8 cellular contexts compared by ENCODE assay signal in the genomic region with DNA sequence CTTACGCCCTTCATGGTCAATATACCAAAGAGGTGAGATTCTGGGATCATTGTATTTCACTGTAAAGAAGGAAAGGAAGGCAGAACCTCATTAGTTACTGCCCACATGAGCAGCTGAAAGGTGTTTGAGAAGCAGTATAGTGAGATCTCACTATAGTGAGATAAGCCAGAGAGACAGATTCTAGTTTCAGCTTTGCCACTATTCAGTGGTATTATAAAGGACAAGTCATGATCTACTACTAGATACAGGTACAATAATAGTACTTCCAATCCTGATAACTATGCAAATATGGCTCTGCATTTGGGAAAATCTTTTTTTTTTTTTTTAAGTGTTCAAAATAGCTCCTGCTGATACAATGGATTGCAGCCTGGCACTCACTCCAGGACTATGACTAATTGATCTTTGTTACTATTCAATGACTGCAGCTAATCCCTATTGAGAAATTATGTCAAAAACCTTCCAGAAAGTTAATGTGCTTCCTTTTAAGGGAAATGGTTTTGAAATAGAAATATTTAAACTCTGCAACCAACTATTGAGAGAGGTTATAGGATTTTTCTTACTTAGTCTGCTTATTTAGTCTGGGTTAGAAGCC. TPM values are rescaled to one million over a fixed set of nuclear protein-coding genes. Genes with fewer than 3 reads are reported as not detected.
DNase-seq lines count a peak whose midpoint lies in the region; TF ChIP-seq lines count a peak whose summit lies in the region.

No MANE protein-coding gene starts in this region.

- H3K27ac ChIP-seq in GM23248 (peak overlapping the region; percentile 64), right atrium auricular region (peak overlapping the region; percentile 66 to 88), sigmoid colon (peak overlapping the region in 2 of 4 donors; percentile 26 to 60)

- TF ChIP-seq POLR2A in sigmoid colon (IDR thresholded peaks at IDR 0.05) = no peak

- peaks cover 35% of the 10 kb centered on the region for H3F3A ChIP-seq in GM23248 (ENCODE audit: insufficient read depth)

- H3K4me1 ChIP-seq in GM23248 (ENCODE audit: insufficient read depth) (peaks cover 28% of the 10 kb centered on the region), right atrium auricular region (peaks cover 0 to 28% of the 10 kb centered on the region in 2 donors), sigmoid colon (no peaks in the 10 kb centered on the region)

- no peak overlapping the region for H3K9ac ChIP-seq in GM23248

- no peaks in the 10 kb centered on the region for H3K9me3 ChIP-seq in GM23248 (ENCODE audit: low read depth)
- no peaks in the 10 kb centered on the region for H3K9me3 ChIP-seq in MG63
- no peaks in the 10 kb centered on the region for H3K9me3 ChIP-seq in right atrium auricular region
- no peaks in the 10 kb centered on the region for H3K9me3 ChIP-seq in sigmoid colon

- no peaks in the 10 kb centered on the region for H3K79me2 ChIP-seq in GM23248 (ENCODE audit: insufficient read depth)

- WGBS in GM23248 (ENCODE audit: low coverage in 1 of 2, low lambda C conversion rate in 2 of 2, missing lambda C conversion rate in 2 of 2), 2 experiments = 100% methylated on average over 1 of the region's 1 CpG
- WGBS in sigmoid colon, 2 donors = 90 to 92% methylated on average over 1 of the region's 1 CpG

- H4K20me1 ChIP-seq in GM23248 (ENCODE audit: insufficient read depth) = no peaks in the 10 kb centered on the region

- H3K4me2 ChIP-seq in GM23248 (ENCODE audit: unreplicated experiment) = peak overlapping the region; percentile 58

- in situ Hi-C loops in GM23248 (cut with MboI) = no loop called here

- peak overlapping the region; percentile 7; the same call in 1 of the 2 replicates for H3K4me3 ChIP-seq in GM23248
- H3K4me3 ChIP-seq in MG63 = 0 out of 2 replicates have a peak overlapping the region, but pooled peaks have one; percentile 1
- H3K4me3 ChIP-seq in right atrium auricular region = no peak overlapping the region
- H3K4me3 ChIP-seq in sigmoid colon = no peak overlapping the region

- TF ChIP-seq CTCF in right atrium auricular region (IDR thresholded peaks at IDR 0.05) = no peak
- TF ChIP-seq CTCF in sigmoid colon (IDR thresholded peaks at IDR 0.05) = no peak

- TF ChIP-seq EP300 in sigmoid colon (IDR thresholded peaks at IDR 0.05) = no peak

- H3K36me3 ChIP-seq in GM23248 (ENCODE audit: low read depth) (peaks cover 10% of the 10 kb centered on the region), MG63 (0 out of 2 replicates have a peak, but pooled peaks cover 2% of the 10 kb centered on the region), right atrium auricular region (peaks cover 19% of the 10 kb centered on the region), sigmoid colon (peaks cover 11 to 58% (median 19%) of the 10 kb centered on the region in 4 donors)

- DNase-seq in GM03348 (ENCODE audit: low spot score) (peak; percentile 80), GM23248 (peak; percentile 74), MG63 (peak; percentile 61), right atrium auricular region (ENCODE audit: low spot score) (no peak), sigmoid colon (no peak), DMS153 (lab: John Stamatoyannopoulos, UW) (no peak), NCI-H2107 treated with DMSO at 0.1 percent for 48 hours (lab: John Stamatoyannopoulos, UW; ENCODE audit: unreplicated experiment) (no peak)
- no peak for DNase-seq in activated naive CD4-positive, alpha-beta T cell treated with anti-CD3 and anti-CD28 coated beads, Interleukin-2, amount 50 U/mL, for 16 hours

- no peaks in the 10 kb centered on the region for H3K9me2 ChIP-seq in GM23248 (ENCODE audit: insufficient read depth)

- no peaks in the 10 kb centered on the region for H3K27me3 ChIP-seq in GM23248 (replicated peaks; ENCODE audit: insufficient read depth)
- no peaks in the 10 kb centered on the region for H3K27me3 ChIP-seq in MG63
- H3K27me3 ChIP-seq in right atrium auricular region = no peaks in the 10 kb centered on the region
- H3K27me3 ChIP-seq in sigmoid colon = no peaks in the 10 kb centered on the region

- intact Hi-C loops in sigmoid colon (cut with DNase I) = no loop called here

- H2AFZ ChIP-seq in GM23248 = no peak overlapping the region

RNA-seq across cellular contexts. Expression of a gene that starts 8.3 kb away (rescaled TPM):
- total RNA-seq in GM23248 (2014; rRNA removed; shearing (Covaris generic)) = 32.3 and 35.7 TPM in 2 replicates
- polyA plus RNA-seq in GM23248 (2016; fragmentation: Nextera tagmentation; extraction: Ambion mirVana) = 33.4 and 36.0 TPM in 2 replicates
- total RNA-seq in MG63 (2014; rRNA removed; shearing (Covaris generic); ENCODE audit: low replicate concordance) = 33.1 and 39.8 TPM in 2 replicates
- total RNA-seq in right atrium auricular region = 10 to 100 TPM; 58.5 to 98.1 TPM
- 10 to 100 TPM; 23.2 to 34.6 (median 26.0) TPM for total RNA-seq in sigmoid colon
- polyA plus RNA-seq in sigmoid colon = 10 to 100 TPM; 23.4 to 49.0 (median 28.2) TPM

RNA-seq across cellular contexts. Expression of a gene that starts 57.0 kb away (rescaled TPM):
- total RNA-seq in GM23248 (2014; rRNA removed; shearing (Covaris generic)) = 0.86 and 1.0 TPM in 2 replicates
- polyA plus RNA-seq in GM23248 (2016; fragmentation: Nextera tagmentation; extraction: Ambion mirVana) = 2.2 and 2.3 TPM in 2 replicates
- 4.9 and 14.6 TPM in 2 replicates for total RNA-seq in MG63 (2014; rRNA removed; shearing (Covaris generic); ENCODE audit: low replicate concordance)
- 1 to 10 TPM; 1.2 to 1.7 TPM for total RNA-seq in right atrium auricular region
- 1 to 10 TPM; 1.7 to 3.9 (median 2.8) TPM for total RNA-seq in sigmoid colon
- 1 to 10 TPM in 1 of 3 donors, under 1 TPM in 1, not detected in 1; 0.60 to 1.5 TPM for polyA plus RNA-seq in sigmoid colon

RNA-seq across cellular contexts. Expression of a gene that starts 57.2 kb away (rescaled TPM):
- total RNA-seq in GM23248 (2014; rRNA removed; shearing (Covaris generic)) = 20.6 and 39.4 TPM in 2 replicates
- polyA plus RNA-seq in GM23248 (2016; fragmentation: Nextera tagmentation; extraction: Ambion mirVana) = 26.1 and 28.1 TPM in 2 replicates
- 27.8 and 56.9 TPM in 2 replicates for total RNA-seq in MG63 (2014; rRNA removed; shearing (Covaris generic); ENCODE audit: low replicate concordance)
- 1 to 10 TPM; 4.4 to 7.0 TPM for total RNA-seq in right atrium auricular region
- 10 to 100 TPM; 14.6 to 19.4 (median 17.5) TPM for total RNA-seq in sigmoid colon
- polyA plus RNA-seq in sigmoid colon = 10 to 100 TPM; 11.1 to 16.2 (median 14.4) TPM

Comparison
In these comparisons a context has a peak if more than half of its experiments do, and no peak if none do; other contexts are left out.
1. DNase-seq: peak in GM03348 (single experiment), GM23248 (single experiment) and MG63 (single experiment); none in right atrium auricular region (single experiment), activated naive CD4-positive, alpha-beta T cell treated with anti-CD3 and anti-CD28 coated beads, Interleukin-2, amount 50 U/mL, for 16 hours (single experiment), sigmoid colon (single experiment), DMS153 (single experiment) and NCI-H2107 treated with DMSO at 0.1 percent for 48 hours (single experiment).
2. H3K4me3 ChIP-seq: peak in GM23248 (single experiment) and MG63 (single experiment); none in right atrium auricular region (0 of 2) and sigmoid colon (0 of 4).